14 cellular contexts compared by ENCODE assay signal in genomic region chr10:88243202-88243744, GRCh38.
A peak's percentile ranks its signal among the peaks of the same experiment; 100 is the strongest.
DNase-seq lines count a peak whose midpoint lies in the region; ATAC-seq, FAIRE-seq and TF ChIP-seq lines count a peak whose summit lies in the region.
"Had no signal": no experiment of that assay in that cellular context is flagged by ENCODE, and none has a peak within 500 bp of the region (broad histone marks: within the 10 kb centered on the region; RNA-seq: fewer than 3 reads in every experiment).

No MANE protein-coding gene starts in this region.

- no peaks in the 10 kb centered on the region for H3K36me3 Mint-ChIP-seq in GM23338 (ENCODE audit: low read depth)
- H3K36me3 Mint-ChIP-seq: neural progenitor cell had no signal

- 22% methylated on average over 5 of the region's 5 CpGs for WGBS in right lobe of liver (ENCODE audit: insufficient coverage, low coverage, low lambda C conversion rate, missing lambda C conversion rate)
- 65 to 88% (median 73%) methylated on average over 5 of the region's 5 CpGs for WGBS in spleen, 5 donors

- no peaks in the 10 kb centered on the region for H3K27me3 Mint-ChIP-seq in GM23338 (ENCODE audit: insufficient read depth, low read depth, poor library complexity)

- peaks cover 2% of the 10 kb centered on the region; the same call in 1 of the 3 replicates for H3K4me1 Mint-ChIP-seq in GM23338

- FAIRE-seq in endothelial cell of umbilical vein (lab: Jason Lieb, UNC): no peak
- FAIRE-seq: HTR-8/SVneo had no signal

- peak; percentile 69 for DNase-seq in LHCN-M2 (ENCODE audit: low read depth)
- no peak for DNase-seq in endothelial cell of umbilical vein (ENCODE audit: low read depth, low spot score)
- no peak for DNase-seq in right lobe of liver
- no peak for DNase-seq in spleen
- no peak for DNase-seq in NCI-H128 (lab: John Stamatoyannopoulos, UW; ENCODE audit: unreplicated experiment)
- no peak for DNase-seq in MG63
- DNase-seq in GM23338 (ENCODE audit: low spot score): no peak
- DNase-seq: activated CD4-positive, alpha-beta T cell treated with anti-CD3 and anti-CD28 coated beads for 36 hours; activated naive CD8-positive, alpha-beta T cell treated with anti-CD3 and anti-CD28 coated beads, Interleukin-2, amount 50 U/mL, for 24 hours had no signal

- dilution Hi-C loops in endothelial cell of umbilical vein (cut with MboI; ENCODE audit: extremely low pct_ligation_motif_present, low sequenced_read_pairs): no loop called here

- peak overlapping the region; percentile 39 for H3K27ac ChIP-seq in endothelial cell of umbilical vein (ENCODE audit: insufficient read depth, low read depth, low read length)
- H3K27ac ChIP-seq in right lobe of liver: peak overlapping the region; percentile 71 to 79 (median 78)
- H3K27ac ChIP-seq in spleen: peak overlapping the region in 5 of 8 donors; percentile 52 to 71 (median 61)
- H3K27ac ChIP-seq in GM23338 (ENCODE audit: low read depth): no peak overlapping the region
- H3K27ac ChIP-seq: neural progenitor cell had no signal

- H2AFZ ChIP-seq in endothelial cell of umbilical vein (ENCODE audit: low read depth, low read length) (peak overlapping the region; percentile 98), GM23338 (no peak overlapping the region)

- no peak overlapping the region for H3K4me3 Mint-ChIP-seq in GM23338
- H3K4me3 Mint-ChIP-seq: activated CD4-positive, alpha-beta T cell treated with anti-CD3 and anti-CD28 coated beads for 36 hours; activated naive CD8-positive, alpha-beta T cell treated with anti-CD3 and anti-CD28 coated beads, Interleukin-2, amount 50 U/mL, for 24 hours; dendritic cell treated with granulocyte-macrophage colony-stimulating factor and Interleukin-4, amounts not matched to agents 40 ng/mL and 50 ng/mL, for 4 days; neural progenitor cell; T-helper 1 cell treated with Interleukin-12 subunit alpha and Interleukin-12 subunit beta and Interleukin-4 antibody, amounts not matched to agents 30 μg/mL and 1 μg/mL, for 36 hours had no signal

- ATAC-seq in right lobe of liver (peak in 2 of 4 donors; percentile 19 to 29), GM18505 (IDR thresholded peaks at IDR 0.05; ENCODE audit: unreplicated experiment) (no peak), GM23338 (no peak)
- ATAC-seq: activated CD4-positive, alpha-beta T cell treated with anti-CD3 and anti-CD28 coated beads for 36 hours; activated naive CD8-positive, alpha-beta T cell treated with anti-CD3 and anti-CD28 coated beads, Interleukin-2, amount 50 U/mL, for 24 hours had no signal

- H3K27ac Mint-ChIP-seq in GM23338: no peak overlapping the region
- H3K27ac Mint-ChIP-seq: activated CD4-positive, alpha-beta T cell treated with anti-CD3 and anti-CD28 coated beads for 36 hours; activated naive CD8-positive, alpha-beta T cell treated with anti-CD3 and anti-CD28 coated beads, Interleukin-2, amount 50 U/mL, for 24 hours; dendritic cell treated with granulocyte-macrophage colony-stimulating factor and Interleukin-4, amounts not matched to agents 40 ng/mL and 50 ng/mL, for 4 days; neural progenitor cell; T-helper 1 cell treated with Interleukin-12 subunit alpha and Interleukin-12 subunit beta and Interleukin-4 antibody, amounts not matched to agents 30 μg/mL and 1 μg/mL, for 36 hours had no signal

- TF ChIP-seq CTCF in endothelial cell of umbilical vein (IDR thresholded peaks at IDR 0.05; ENCODE audit: extremely low read depth in 1 of 2, insufficient read depth in 1 of 2, low read depth in 1 of 2, low read length in 2 of 2) (no peak), right lobe of liver (IDR thresholded peaks at IDR 0.05) (no peak), spleen (IDR thresholded peaks at IDR 0.05 in 8 of 11, conservative IDR thresholded peaks at IDR 0.05 in 3 of 11) (no peak), GM23338 (conservative IDR thresholded peaks at IDR 0.05; ENCODE audit: low read depth in 2 of 2) (no peak)

- no peaks in the 10 kb centered on the region for H3F3A ChIP-seq in GM23338 (replicated peaks; ENCODE audit: low read depth)

- no peak overlapping the region for H3K9ac ChIP-seq in endothelial cell of umbilical vein (replicated peaks; ENCODE audit: extremely low read depth, insufficient read depth, low read length)
- H3K9ac ChIP-seq: neural progenitor cell had no signal

- H3K9me3 Mint-ChIP-seq in GM23338: no peaks in the 10 kb centered on the region
- H3K9me3 Mint-ChIP-seq: activated naive CD8-positive, alpha-beta T cell treated with anti-CD3 and anti-CD28 coated beads, Interleukin-2, amount 50 U/mL, for 24 hours; dendritic cell treated with granulocyte-macrophage colony-stimulating factor and Interleukin-4, amounts not matched to agents 40 ng/mL and 50 ng/mL, for 4 days; neural progenitor cell; T-helper 1 cell treated with Interleukin-12 subunit alpha and Interleukin-12 subunit beta and Interleukin-4 antibody, amounts not matched to agents 30 μg/mL and 1 μg/mL, for 36 hours had no signal

- peak overlapping the region; percentile 75 for H3K4me2 ChIP-seq in endothelial cell of umbilical vein (ENCODE audit: insufficient read depth, low read length)
- no peak overlapping the region for H3K4me2 ChIP-seq in GM23338
- H3K4me2 ChIP-seq: neural progenitor cell had no signal

- H3K79me2 ChIP-seq in endothelial cell of umbilical vein (ENCODE audit: control insufficient read depth, insufficient read depth, low read length) (no peaks in the 10 kb centered on the region), GM23338 (replicated peaks; ENCODE audit: insufficient read depth) (no peaks in the 10 kb centered on the region)

- intact Hi-C loops in endothelial cell of umbilical vein (cut with micrococcal nuclease) (no loop called here), right lobe of liver (cut with DNase I) (no loop called here), spleen (cut with DNase I; ENCODE audit: low total_unique reads) (no loop called here)

- H3K4me3 ChIP-seq in endothelial cell of umbilical vein (replicated peaks in 1 of 3; ENCODE audit: insufficient read depth in 1 of 3, low read depth in 1 of 3, low read length in 3 of 3) (no peak overlapping the region), right lobe of liver (peak overlapping the region; percentile 12 to 38 (median 26)), spleen (peak overlapping the region in 1 of 8 donors; percentile 40), MG63 (no peak overlapping the region), GM23338 (no peak overlapping the region)
- H3K4me3 ChIP-seq: neural progenitor cell had no signal

- BruUV-seq in endothelial cell of umbilical vein (replicated peaks; lab: Mats Ljungman, UMichigan): no TSS peak

- CTCF ChIA-PET in endothelial cell of umbilical vein (lab: Charles Lee): interaction anchor here (0.8 to 2.0 kb wide), 5 partner anchors 57 to 381 kb away, joined by 3 to 9 read pairs (median 3); no protein-coding TSS in a partner anchor

- no peaks in the 10 kb centered on the region for H3K27me3 ChIP-seq in endothelial cell of umbilical vein (ENCODE audit: control insufficient read depth in 2 of 2, insufficient read depth in 2 of 2, low read length in 2 of 2)
- no peaks in the 10 kb centered on the region for H3K27me3 ChIP-seq in right lobe of liver
- no peaks in the 10 kb centered on the region for H3K27me3 ChIP-seq in spleen (replicated peaks in 1 of 7)
- no peaks in the 10 kb centered on the region for H3K27me3 ChIP-seq in MG63
- H3K27me3 ChIP-seq in GM23338 (ENCODE audit: insufficient read depth): no peaks in the 10 kb centered on the region
- H3K27me3 ChIP-seq: neural progenitor cell had no signal

- POLR2A ChIA-PET in endothelial cell of umbilical vein (lab: Charles Lee): no interaction called here

- H3K9me3 ChIP-seq in endothelial cell of umbilical vein (replicated peaks; ENCODE audit: control insufficient read depth, insufficient read depth, low read length) (no peaks in the 10 kb centered on the region), right lobe of liver (no peaks in the 10 kb centered on the region), spleen (no peaks in the 10 kb centered on the region), MG63 (peaks cover 3% of the 10 kb centered on the region; the same call in 1 of the 2 replicates)

- H4K20me1 ChIP-seq in endothelial cell of umbilical vein (replicated peaks; ENCODE audit: control insufficient read depth, extremely low read depth, insufficient read depth, low read length) (no peaks in the 10 kb centered on the region), GM23338 (replicated peaks; ENCODE audit: insufficient read depth) (no peaks in the 10 kb centered on the region)

- no peaks in the 10 kb centered on the region for H3K36me3 ChIP-seq in endothelial cell of umbilical vein (ENCODE audit: control insufficient read depth in 2 of 2, extremely low read depth in 1 of 2, insufficient read depth in 2 of 2, low read length in 2 of 2)
- no peaks in the 10 kb centered on the region for H3K36me3 ChIP-seq in right lobe of liver
- H3K36me3 ChIP-seq in spleen: no peaks in the 10 kb centered on the region
- no peaks in the 10 kb centered on the region for H3K36me3 ChIP-seq in MG63
- no peaks in the 10 kb centered on the region for H3K36me3 ChIP-seq in GM23338 (ENCODE audit: insufficient read depth)
- H3K36me3 ChIP-seq: neural progenitor cell had no signal

- H3K4me1 ChIP-seq in endothelial cell of umbilical vein (ENCODE audit: control insufficient read depth, extremely low read depth, insufficient read depth, low read length): peaks cover 22% of the 10 kb centered on the region
- H3K4me1 ChIP-seq in right lobe of liver: peaks cover 0 to 21% (median 8%) of the 10 kb centered on the region in 4 donors
- peaks cover 8 to 27% (median 20%) of the 10 kb centered on the region in 6 donors for H3K4me1 ChIP-seq in spleen
- H3K4me1 ChIP-seq in GM23338 (ENCODE audit: insufficient read depth): no peaks in the 10 kb centered on the region

- H3K9me1 ChIP-seq in endothelial cell of umbilical vein (replicated peaks; ENCODE audit: control insufficient read depth, extremely low read depth, insufficient read depth, low read length): no peaks in the 10 kb centered on the region

- no peaks in the 10 kb centered on the region for H3K9me2 ChIP-seq in GM23338 (ENCODE audit: insufficient read depth)

- TF ChIP-seq POLR2A in endothelial cell of umbilical vein (IDR thresholded peaks at IDR 0.05; ENCODE audit: low read depth, low read length): no peak
- no peak for TF ChIP-seq POLR2A in right lobe of liver (IDR thresholded peaks at IDR 0.05)
- TF ChIP-seq POLR2A in spleen (IDR thresholded peaks at IDR 0.05): no peak
- no peak for TF ChIP-seq POLR2A in GM18505 (IDR thresholded peaks at IDR 0.05; ENCODE audit: borderline replicate concordance, extremely low read depth, insufficient read depth, insufficient read length)

TF ChIP-seq in endothelial cell of umbilical vein, 7 proteins besides CTCF, POLR2A, EP300 and RAD21 (continues in another document):
- no peak for TF ChIP-seq EZH2 (IDR thresholded peaks at IDR 0.05; ENCODE audit: borderline replicate concordance, low read depth, low read length, severe bottlenecking)

TF ChIP-seq in GM23338, 12 proteins besides CTCF, POLR2A, EP300 and RAD21 (continues in another document):
- no peak for TF ChIP-seq ZNF331 (CRISPR knock-in tag; IDR thresholded peaks at IDR 0.05; ENCODE audit: low read depth)
- TF ChIP-seq CREB1 (CRISPR knock-in tag; IDR thresholded peaks at IDR 0.05; ENCODE audit: low read depth): no peak
- no peak for TF ChIP-seq STAT1 (IDR thresholded peaks at IDR 0.05; ENCODE audit: unreplicated experiment)
- no peak for TF ChIP-seq NANOG (IDR thresholded peaks at IDR 0.05; ENCODE audit: borderline replicate concordance)
- no peak for TF ChIP-seq EZH2 (IDR thresholded peaks at IDR 0.05; ENCODE audit: low read depth, unreplicated experiment)
- TF ChIP-seq EZH2phosphoT487 (IDR thresholded peaks at IDR 0.05; ENCODE audit: unreplicated experiment): no peak

Comparison
In these comparisons a context has a peak if more than half of its experiments do, and no peak if none do; other contexts are left out.
1. H3K4me3 ChIP-seq: peak in right lobe of liver (3 of 3); none in endothelial cell of umbilical vein (0 of 3), MG63 (single experiment) and GM23338 (single experiment).